Comparison of ENCODE assay signal across 23 cellular contexts in genomic region chr3:30477149-30477921, GRCh38.
A peak's percentile ranks its signal among the peaks of the same experiment; 100 is the strongest.
DNase-seq lines count a peak whose midpoint lies in the region; ATAC-seq, FAIRE-seq and TF ChIP-seq lines count a peak whose summit lies in the region.
"Had no signal": no experiment of that assay in that cellular context is flagged by ENCODE, and none has a peak within 500 bp of the region (broad histone marks: within the 10 kb centered on the region; RNA-seq: fewer than 3 reads in every experiment).

No MANE protein-coding gene starts in this region.

- no peak overlapping the region for H3K9ac ChIP-seq in keratinocyte (ENCODE audit: control insufficient read depth, extremely low read depth, insufficient read depth, low read length)
- H3K9ac ChIP-seq in subcutaneous abdominal adipose tissue (ENCODE audit: low read length in 5 of 5): peak overlapping the region in 1 of 5 donors; percentile 61

- in situ Hi-C loops in Panc1 (cut with HindIII; ENCODE audit: low pct_unique_long_range_greater_than_20kb, low sequenced_read_pairs): no loop called here

- H3K9me3 Mint-ChIP-seq in MCF 10A (ENCODE audit: unreplicated experiment): no peaks in the 10 kb centered on the region
- peaks cover 7% of the 10 kb centered on the region for H3K9me3 Mint-ChIP-seq in activated naive CD8-positive, alpha-beta T cell treated with anti-CD3 and anti-CD28 coated beads, Interleukin-2, amount 50 U/mL, for 24 hours

- no peaks in the 10 kb centered on the region for H3K36me3 Mint-ChIP-seq in MCF 10A (ENCODE audit: insufficient read depth, unreplicated experiment)
- peaks cover 6% of the 10 kb centered on the region for H3K36me3 Mint-ChIP-seq in activated naive CD8-positive, alpha-beta T cell treated with anti-CD3 and anti-CD28 coated beads, Interleukin-2, amount 50 U/mL, for 24 hours (ENCODE audit: low read depth)

- no peak for FAIRE-seq in keratinocyte (lab: Jason Lieb, UNC)

- CTCF ChIA-PET in MCF 10A (lab: Yijun Ruan, JAX): interaction anchor here (0.8 to 2.1 kb wide), 3 partner anchors 9 to 216 kb away, joined by 3 to 7 read pairs (median 4); partner anchors contain the start of gene TGFBR2
- CTCF ChIA-PET in Panc1 (lab: Charles Lee): no interaction called here

- no peak overlapping the region for H3K4me2 ChIP-seq in keratinocyte (ENCODE audit: control insufficient read depth, extremely low read depth, insufficient read depth, low read depth, low read length)

- H3K4me3 Mint-ChIP-seq in MCF 10A (ENCODE audit: unreplicated experiment): no peak overlapping the region
- no peak overlapping the region for H3K4me3 Mint-ChIP-seq in activated naive CD8-positive, alpha-beta T cell treated with anti-CD3 and anti-CD28 coated beads, Interleukin-2, amount 50 U/mL, for 24 hours
- H3K4me3 Mint-ChIP-seq: activated CD4-positive, alpha-beta T cell treated with anti-CD3 and anti-CD28 coated beads, Interleukin-2, amount 10 ng/mL, durations not matched to agents 24 days and 14 days; activated naive CD4-positive, alpha-beta T cell treated with anti-CD3 and anti-CD28 coated beads for 36 hours had no signal

- H3K36me3 ChIP-seq in breast epithelium (no peaks in the 10 kb centered on the region), Panc1 (ENCODE audit: control insufficient read depth, insufficient read depth, low read length) (no peaks in the 10 kb centered on the region), keratinocyte (ENCODE audit: control insufficient read depth in 2 of 2, extremely low read depth in 1 of 2, insufficient read depth in 2 of 2, low read length in 2 of 2) (no peaks in the 10 kb centered on the region), subcutaneous abdominal adipose tissue (ENCODE audit: control insufficient read depth in 5 of 5, insufficient read depth in 5 of 5, low read length in 5 of 5) (no peaks in the 10 kb centered on the region)
- H3K36me3 ChIP-seq: neutrophil, WERI-Rb-1 had no signal

- TF ChIP-seq POLR2A in breast epithelium (IDR thresholded peaks at IDR 0.05): no peak

- intact Hi-C loops in MCF 10A (cut with micrococcal nuclease): no loop called here
- intact Hi-C loops in breast epithelium (cut with DNase I; ENCODE audit: low total_unique reads): no loop called here
- intact Hi-C loops in Panc1 (cut with micrococcal nuclease; ENCODE audit: unreplicated experiment): no loop called here

- peaks cover 40% of the 10 kb centered on the region for H3K4me1 Mint-ChIP-seq in MCF 10A (ENCODE audit: insufficient read depth, unreplicated experiment)
- peaks cover 60% of the 10 kb centered on the region for H3K4me1 Mint-ChIP-seq in activated naive CD8-positive, alpha-beta T cell treated with anti-CD3 and anti-CD28 coated beads, Interleukin-2, amount 50 U/mL, for 24 hours

- no peak for TF ChIP-seq CTCF in MCF 10A (IDR thresholded peaks at IDR 0.05; ENCODE audit: unreplicated experiment)
- TF ChIP-seq CTCF in breast epithelium (IDR thresholded peaks at IDR 0.05): no peak
- no peak for TF ChIP-seq CTCF in Panc1 (IDR thresholded peaks at IDR 0.05)
- TF ChIP-seq CTCF in keratinocyte (optimal IDR thresholded peaks at IDR 0.05 in 1 of 3, IDR thresholded peaks at IDR 0.05 in 1 of 3, conservative IDR thresholded peaks at IDR 0.05 in 1 of 3; ENCODE audit: extremely low read depth in 1 of 3, insufficient read depth in 2 of 3, low read length in 3 of 3): no peak

- no TSS peak for BruUV-seq in MCF 10A (replicated peaks; lab: Mats Ljungman, UMichigan)
- no TSS peak for BruUV-seq in Panc1 (replicated peaks; lab: Mats Ljungman, UMichigan)

- POLR2A ChIA-PET in MCF 10A (lab: Yijun Ruan, JAX) (interaction anchor here (0.8 to 2.0 kb wide), 9 partner anchors 9 to 132 kb away, joined by 3 to 7 read pairs (median 4); no protein-coding TSS in a partner anchor), Panc1 (lab: Charles Lee) (interaction anchor here (0.6 kb wide), 1 partner anchor 194 kb away, joined by 3 read pairs; no protein-coding TSS in a partner anchor)

- no peaks in the 10 kb centered on the region for H3K9me3 ChIP-seq in breast epithelium
- H3K9me3 ChIP-seq in Panc1 (ENCODE audit: control insufficient read depth, insufficient read depth, low read depth, low read length): no peaks in the 10 kb centered on the region
- no peaks in the 10 kb centered on the region for H3K9me3 ChIP-seq in keratinocyte (ENCODE audit: control insufficient read depth, low read depth, low read length)
- no peaks in the 10 kb centered on the region for H3K9me3 ChIP-seq in subcutaneous abdominal adipose tissue (ENCODE audit: control insufficient read depth in 5 of 5, low read length in 5 of 5)
- H3K9me3 ChIP-seq: neutrophil had no signal

- H3K4me1 ChIP-seq in breast epithelium (no peaks in the 10 kb centered on the region), Panc1 (ENCODE audit: control insufficient read depth, insufficient read depth, low read length) (peaks cover 7% of the 10 kb centered on the region; the same call in 1 of the 2 replicates), keratinocyte (ENCODE audit: control insufficient read depth, extremely low read depth, insufficient read depth, low read length) (peaks cover 29% of the 10 kb centered on the region), subcutaneous abdominal adipose tissue (ENCODE audit: control insufficient read depth in 5 of 5, insufficient read depth in 5 of 5, low read length in 5 of 5) (peaks cover 3 to 67% (median 56%) of the 10 kb centered on the region in 5 donors)

- H3K27ac ChIP-seq in breast epithelium (no peak overlapping the region), Panc1 (ENCODE audit: low read length) (peak overlapping the region; percentile 70; the same call in 1 of the 2 replicates), keratinocyte (ENCODE audit: control insufficient read depth, insufficient read depth, low read length) (peak overlapping the region; percentile 3), subcutaneous abdominal adipose tissue (ENCODE audit: low read depth, low read length) (peak overlapping the region; percentile 71)
- H3K27ac ChIP-seq: neutrophil, WERI-Rb-1 had no signal

- H2AFZ ChIP-seq in keratinocyte (ENCODE audit: control insufficient read depth, low read length): no peak overlapping the region

- no peaks in the 10 kb centered on the region for H3K9me1 ChIP-seq in keratinocyte (ENCODE audit: control insufficient read depth, extremely low read depth, insufficient read depth, low read length)

- no peak overlapping the region for H3K4me3 ChIP-seq in breast epithelium
- no peak overlapping the region for H3K4me3 ChIP-seq in Panc1 (ENCODE audit: low read depth in 2 of 2, low read length in 2 of 2)
- H3K4me3 ChIP-seq in keratinocyte (ENCODE audit: control insufficient read depth in 2 of 3, extremely low read depth in 1 of 3, insufficient read depth in 2 of 3, low read depth in 1 of 3, low read length in 3 of 3): no peak overlapping the region
- peak overlapping the region in 1 of 5 donors; percentile 22 for H3K4me3 ChIP-seq in subcutaneous abdominal adipose tissue (ENCODE audit: low read depth in 1 of 5, low read length in 5 of 5)

- DNase-seq in MCF 10A (ENCODE audit: unreplicated experiment) (no peak), breast epithelium (ENCODE audit: low spot score in 2 of 2) (no peak), Panc1 (ENCODE audit: low read depth, low spot score) (no peak), keratinocyte (ENCODE audit: low read depth, low spot score) (no peak), ecto neural progenitor cell (ENCODE audit: low spot score) (no peak)
- DNase-seq in activated naive CD8-positive, alpha-beta T cell treated with anti-CD3 and anti-CD28 coated beads, Interleukin-2, amount 50 U/mL, for 24 hours: no peak
- DNase-seq: 8988T; activated CD4-positive, alpha-beta T cell treated with anti-CD3 and anti-CD28 coated beads, Interleukin-2, amount 10 ng/mL, durations not matched to agents 24 days and 14 days; activated naive CD4-positive, alpha-beta T cell treated with anti-CD3 and anti-CD28 coated beads for 36 hours; activated T-cell treated with anti-CD3 and anti-CD28 coated beads, Interleukin-2, amount 50 U/mL, for 48 hours; amygdala; effector CD8-positive, alpha-beta T cell; erythroblast; NCI-H510A; stimulated activated CD4-positive, alpha-beta T cell treated with anti-CD3 and anti-CD28 coated beads, Interleukin-4, amount 100 ng/mL, for 24 hours; stimulated activated naive CD4-positive, alpha-beta T cell; WERI-Rb-1 had no signal

- dilution Hi-C loops in keratinocyte (cut with MboI; ENCODE audit: extremely low pct_ligation_motif_present, low sequenced_read_pairs): no loop called here

- no peaks in the 10 kb centered on the region for H3K79me2 ChIP-seq in keratinocyte (ENCODE audit: control insufficient read depth, insufficient read depth, low read length)

- no peaks in the 10 kb centered on the region for H3K27me3 Mint-ChIP-seq in MCF 10A (ENCODE audit: insufficient read depth, unreplicated experiment)
- no peaks in the 10 kb centered on the region for H3K27me3 Mint-ChIP-seq in activated naive CD8-positive, alpha-beta T cell treated with anti-CD3 and anti-CD28 coated beads, Interleukin-2, amount 50 U/mL, for 24 hours
- H3K27me3 Mint-ChIP-seq: activated CD4-positive, alpha-beta T cell treated with anti-CD3 and anti-CD28 coated beads, Interleukin-2, amount 10 ng/mL, durations not matched to agents 24 days and 14 days; progenitor cell of endocrine pancreas had no signal

- H4K20me1 ChIP-seq in keratinocyte (ENCODE audit: control insufficient read depth, extremely low read depth, insufficient read depth, low read length): no peaks in the 10 kb centered on the region

- no peak for ATAC-seq in Panc1
- no peak for ATAC-seq in activated naive CD8-positive, alpha-beta T cell treated with anti-CD3 and anti-CD28 coated beads, Interleukin-2, amount 50 U/mL, for 24 hours
- no peak for ATAC-seq in HG03108 (IDR thresholded peaks at IDR 0.05; ENCODE audit: unreplicated experiment)
- ATAC-seq: Right ventricle myocardium inferior, sciatic nerve had no signal

- H3K27ac Mint-ChIP-seq in MCF 10A (ENCODE audit: low read depth, unreplicated experiment): peak overlapping the region; percentile 72
- no peak overlapping the region for H3K27ac Mint-ChIP-seq in activated naive CD8-positive, alpha-beta T cell treated with anti-CD3 and anti-CD28 coated beads, Interleukin-2, amount 50 U/mL, for 24 hours
- H3K27ac Mint-ChIP-seq: activated CD4-positive, alpha-beta T cell treated with anti-CD3 and anti-CD28 coated beads, Interleukin-2, amount 10 ng/mL, durations not matched to agents 24 days and 14 days; activated naive CD4-positive, alpha-beta T cell treated with anti-CD3 and anti-CD28 coated beads for 36 hours; progenitor cell of endocrine pancreas had no signal

- H3K27me3 ChIP-seq in breast epithelium: no peaks in the 10 kb centered on the region
- no peaks in the 10 kb centered on the region for H3K27me3 ChIP-seq in Panc1 (ENCODE audit: control insufficient read depth, insufficient read depth, low read length)
- no peaks in the 10 kb centered on the region for H3K27me3 ChIP-seq in keratinocyte (ENCODE audit: control insufficient read depth, extremely low read depth, insufficient read depth, low read length)
- no peaks in the 10 kb centered on the region for H3K27me3 ChIP-seq in subcutaneous abdominal adipose tissue (ENCODE audit: control insufficient read depth in 5 of 5, insufficient read depth in 4 of 5, low read length in 5 of 5)
- H3K27me3 ChIP-seq: neutrophil had no signal

Comparison
In these comparisons a context has a peak if more than half of its experiments do, and no peak if none do; other contexts are left out.
1. H3K27ac ChIP-seq: peak in Panc1 (single experiment), keratinocyte (single experiment) and subcutaneous abdominal adipose tissue (single experiment); none in breast epithelium (0 of 2).